In the genomic region with DNA sequence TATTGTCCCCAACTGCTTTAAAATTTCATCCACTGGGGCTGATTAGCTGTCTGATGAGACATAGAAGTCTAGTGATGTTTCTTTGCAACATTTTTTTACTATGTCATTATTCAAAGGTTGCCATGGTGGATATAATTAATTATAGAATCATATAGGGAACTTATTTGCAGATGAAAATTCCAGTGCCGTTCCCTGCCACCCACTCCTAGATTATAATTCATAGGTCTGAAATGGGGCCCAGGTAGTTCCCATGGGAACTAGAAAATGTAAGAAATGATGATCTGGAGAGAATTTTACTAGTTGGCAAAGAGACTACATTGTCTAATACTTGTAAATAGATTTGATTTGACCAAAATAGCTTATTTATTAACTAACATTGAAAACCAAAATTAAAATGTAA, we compare ENCODE assay signal across 2 cellular contexts.
"Had no signal": no experiment of that assay in that cellular context is flagged by ENCODE, and none has a peak within 500 bp of the region (broad histone marks: within the 10 kb centered on the region; RNA-seq: fewer than 3 reads in every experiment).

No MANE protein-coding gene starts in this region.

- DNase-seq: GDM1, GF-D8 had no signal
